ENCODE assay signal across 29 cellular contexts in the genomic region with DNA sequence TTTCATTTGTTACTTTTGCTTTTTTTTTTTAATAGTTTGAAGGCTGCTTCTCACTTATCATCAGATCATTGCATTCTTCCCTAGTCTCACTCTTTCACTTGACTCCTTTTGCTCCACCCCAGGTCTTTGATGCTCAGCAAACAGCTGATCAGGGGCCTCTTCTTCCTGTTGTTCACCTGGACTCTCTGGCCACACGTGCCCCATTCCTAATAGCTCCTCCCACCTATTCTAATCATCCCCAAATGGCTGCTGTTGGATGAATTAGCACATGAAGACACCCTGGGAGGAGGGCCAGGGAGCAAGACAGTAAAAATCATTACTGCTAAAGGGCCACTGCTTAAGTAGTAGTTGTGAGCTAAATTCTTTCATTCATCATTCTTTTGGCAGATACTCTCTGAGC.
DNase-seq lines count a peak whose midpoint lies in the region; ATAC-seq, FAIRE-seq and TF ChIP-seq lines count a peak whose summit lies in the region.
"Had no signal": no experiment of that assay in that cellular context is flagged by ENCODE, and none has a peak within 500 bp of the region (broad histone marks: within the 10 kb centered on the region; RNA-seq: fewer than 3 reads in every experiment).

No MANE protein-coding gene starts in this region.

- POLR2A ChIA-PET in H1 (lab: Charles Lee; ENCODE audit: partially characterized antibody): no interaction called here

- 6% methylated on average over 1 of the region's 1 CpG; no CpG with 5 or more reads in 1 of the 2 experiments for WGBS in H1 (ENCODE audit: extremely low coverage in 1 of 2, insufficient coverage in 1 of 2, insufficient read length in 1 of 2, insufficient replicate concordance in 2 of 2, low coverage in 1 of 2, low lambda C conversion rate in 2 of 2, missing lambda C conversion rate in 1 of 2), 2 experiments
- 0% methylated on average over 1 of the region's 1 CpG; no CpG with 5 or more reads in 1 of the 2 donors for WGBS in gastroesophageal sphincter (ENCODE audit: low coverage in 1 of 2), 2 donors

- no peak overlapping the region for H3K23ac ChIP-seq in H1 (ENCODE audit: insufficient read length)

- no peak for ATAC-seq in gastroesophageal sphincter
- ATAC-seq: CD8-positive, alpha-beta T cell; HCT116; Right ventricle myocardium inferior had no signal

- TF ChIP-seq EP300 in H1 (IDR thresholded peaks at IDR 0.05; ENCODE audit: borderline replicate concordance in 1 of 2, low read depth in 2 of 2, low read length in 2 of 2) (no peak), gastroesophageal sphincter (IDR thresholded peaks at IDR 0.05) (no peak)

- H3K9me3 ChIP-seq in H1 (ENCODE audit: insufficient read depth in 2 of 2, low read depth in 1 of 2, low read length in 1 of 2) (no peaks in the 10 kb centered on the region), parathyroid adenoma (ENCODE audit: control insufficient read depth, low read length) (no peaks in the 10 kb centered on the region), gastroesophageal sphincter (no peaks in the 10 kb centered on the region)
- H3K9me3 ChIP-seq in effector memory CD4-positive, alpha-beta T cell (ENCODE audit: control insufficient read depth, low read length): no peaks in the 10 kb centered on the region
- H3K9me3 ChIP-seq: BLaER1, SJSA1 had no signal

- TF ChIP-seq RAD21 in H1 (IDR thresholded peaks at IDR 0.05 in 1 of 2, conservative IDR thresholded peaks at IDR 0.05 in 1 of 2; ENCODE audit: low read depth in 2 of 2, low read length in 2 of 2): no peak

- no peak overlapping the region for H4K91ac ChIP-seq in H1 (replicated peaks; ENCODE audit: insufficient read length, low read length)

- H4K20me1 ChIP-seq in H1 (replicated peaks in 1 of 2; ENCODE audit: control insufficient read depth in 1 of 2, insufficient read depth in 2 of 2, low read length in 2 of 2): no peaks in the 10 kb centered on the region
- H4K20me1 ChIP-seq: BLaER1 had no signal

- no peaks in the 10 kb centered on the region for H3K23me2 ChIP-seq in H1 (ENCODE audit: low read depth, low read length)

- H3K4me1 ChIP-seq in H1 (replicated peaks in 1 of 4; ENCODE audit: control insufficient read depth in 3 of 4, insufficient read depth in 4 of 4, low read length in 3 of 4): peaks cover 0 to 2% (median 0%) of the 10 kb centered on the region in 4 experiments; a peak in 1 of 7 replicates
- H3K4me1 ChIP-seq in parathyroid adenoma: peaks cover 20% of the 10 kb centered on the region
- no peaks in the 10 kb centered on the region for H3K4me1 ChIP-seq in effector memory CD4-positive, alpha-beta T cell (ENCODE audit: control insufficient read depth, insufficient read depth, low read length, poor library complexity, severe bottlenecking)
- H3K4me1 ChIP-seq in gastroesophageal sphincter: no peaks in the 10 kb centered on the region
- H3K4me1 ChIP-seq: SJSA1 had no signal

- no peak overlapping the region for H2AFZ ChIP-seq in H1 (ENCODE audit: low read length)
- peak overlapping the region; percentile 28 for H2AFZ ChIP-seq in parathyroid adenoma

- no peak overlapping the region for H3K9ac ChIP-seq in H1 (replicated peaks in 1 of 4; ENCODE audit: extremely low read depth in 1 of 4, low read depth in 3 of 4, low read length in 3 of 4)
- no peak overlapping the region for H3K9ac ChIP-seq in parathyroid adenoma
- H3K9ac ChIP-seq: BLaER1, KMS-11 had no signal

- FAIRE-seq in H1 (lab: Jason Lieb, UNC): no peak
- FAIRE-seq: RCC 7860 had no signal

- peak; percentile 19 for DNase-seq in DMS53 (lab: John Stamatoyannopoulos, UW)
- no peak for DNase-seq in DMS53 treated with DMSO at 0.1 percent for 48 hours (lab: John Stamatoyannopoulos, UW; ENCODE audit: unreplicated experiment)
- peak; percentile 34 for DNase-seq in NCI-H510A treated with DMSO at 0.1 percent for 48 hours (lab: John Stamatoyannopoulos, UW)
- DNase-seq in H1 (ENCODE audit: low read depth in 1 of 2, low spot score in 2 of 2): no peak
- no peak for DNase-seq in effector memory CD4-positive, alpha-beta T cell
- DNase-seq in T-helper 9 cell: no peak
- DNase-seq: ACHN; Calu3; CD8-positive, alpha-beta T cell; DMS153; EL; GF-D8; IMR-90; NCI-H1105; NCI-H1694; NCI-H2081 treated with DMSO at 0.1 percent for 48 hours; NCI-H2171 treated with DMSO at 0.1 percent for 48 hours; NCI-H446 treated with DMSO at 0.1 percent for 48 hours; NCI-H748 treated with DMSO at 0.1 percent for 48 hours; NK-92 treated with Interleukin-12 subunit alpha and Interleukin-12 subunit beta, amount 100 ng/mL, for 24 hours had no signal

- H3K56ac ChIP-seq in H1 (replicated peaks; ENCODE audit: insufficient read length, low read depth, low read length): no peak overlapping the region

- H3K79me2 ChIP-seq in H1 (ENCODE audit: control insufficient read depth in 1 of 2, insufficient read depth in 2 of 2, low read length in 2 of 2) (no peaks in the 10 kb centered on the region), parathyroid adenoma (no peaks in the 10 kb centered on the region)

- no peak overlapping the region for H2AK5ac ChIP-seq in H1 (ENCODE audit: low read depth, low read length)

- H2BK120ac ChIP-seq in H1 (replicated peaks; ENCODE audit: low read depth, low read length): no peak overlapping the region

- TF ChIP-seq CTCF in H1 (IDR thresholded peaks at IDR 0.05; ENCODE audit: control extremely low read depth in 1 of 3, insufficient read depth in 1 of 3, low read depth in 1 of 3, low read length in 3 of 3) (no peak), parathyroid adenoma (IDR thresholded peaks at IDR 0.05) (no peak), gastroesophageal sphincter (IDR thresholded peaks at IDR 0.05) (no peak)

- no peak overlapping the region for H3K4ac ChIP-seq in H1 (replicated peaks; ENCODE audit: insufficient read length, low read depth, low read length)

- H3K4me3 ChIP-seq in H1 (ENCODE audit: extremely low read depth in 1 of 4, insufficient read depth in 2 of 4, low read depth in 3 of 4, low read length in 4 of 4) (no peak overlapping the region), parathyroid adenoma (ENCODE audit: low read depth, low read length) (no peak overlapping the region), gastroesophageal sphincter (no peak overlapping the region)
- no peak overlapping the region for H3K4me3 ChIP-seq in effector memory CD4-positive, alpha-beta T cell (ENCODE audit: insufficient read depth, low read depth, low read length, poor library complexity, severe bottlenecking)
- H3K4me3 ChIP-seq: BLaER1, SJSA1 had no signal

- no peak for TF ChIP-seq POLR2A in H1 (IDR thresholded peaks at IDR 0.05; ENCODE audit: control extremely low read depth in 1 of 2, low read depth in 2 of 2, low read length in 2 of 2)
- no peak for TF ChIP-seq POLR2A in gastroesophageal sphincter (IDR thresholded peaks at IDR 0.05)

- H2BK20ac ChIP-seq in H1 (ENCODE audit: low read length): no peak overlapping the region

- H3K18ac ChIP-seq in H1 (ENCODE audit: extremely low read depth, low read length): no peak overlapping the region

- H3K36me3 ChIP-seq in H1 (ENCODE audit: control insufficient read depth in 2 of 4, insufficient read depth in 4 of 4, low read length in 3 of 4) (no peaks in the 10 kb centered on the region), parathyroid adenoma (ENCODE audit: control insufficient read depth, insufficient read depth, low read length) (no peaks in the 10 kb centered on the region), gastroesophageal sphincter (no peaks in the 10 kb centered on the region)
- no peaks in the 10 kb centered on the region for H3K36me3 ChIP-seq in effector memory CD4-positive, alpha-beta T cell (ENCODE audit: control insufficient read depth, insufficient read depth, low read length)
- H3K36me3 ChIP-seq: BLaER1, SJSA1 had no signal

- CTCF ChIA-PET in H1 (lab: Charles Lee; ENCODE audit: partially characterized antibody): interaction anchor here (0.7 to 1.4 kb wide), 4 partner anchors 27 to 115 kb away, joined by 3 to 5 read pairs (median 4); no protein-coding TSS in a partner anchor

- no peak overlapping the region for H2BK5ac ChIP-seq in H1 (ENCODE audit: low read depth, low read length)

- 0 out of 7 replicates have a peak, but pooled peaks cover 0 to 2% (median 0%) of the 10 kb centered on the region in 4 experiments for H3K27me3 ChIP-seq in H1 (replicated peaks in 1 of 4; ENCODE audit: control insufficient read depth in 3 of 4, extremely low read depth in 1 of 4, insufficient read depth in 3 of 4, low read length in 3 of 4)
- H3K27me3 ChIP-seq in parathyroid adenoma (ENCODE audit: control insufficient read depth, insufficient read depth, low read length): no peaks in the 10 kb centered on the region
- no peaks in the 10 kb centered on the region for H3K27me3 ChIP-seq in effector memory CD4-positive, alpha-beta T cell (replicated peaks; ENCODE audit: control insufficient read depth, insufficient read depth, low read length, poor library complexity, severe bottlenecking)
- no peaks in the 10 kb centered on the region for H3K27me3 ChIP-seq in gastroesophageal sphincter
- H3K27me3 ChIP-seq: BLaER1, SJSA1 had no signal

- H2BK12ac ChIP-seq in H1 (ENCODE audit: low read depth, low read length): no peak overlapping the region

- no peaks in the 10 kb centered on the region for H3K79me1 ChIP-seq in H1 (ENCODE audit: low read depth, low read length)

- no peak overlapping the region for H2BK15ac ChIP-seq in H1 (ENCODE audit: low read length)

- no peak overlapping the region for H3K27ac ChIP-seq in H1 (ENCODE audit: low read depth, low read length)
- H3K27ac ChIP-seq in parathyroid adenoma: no peak overlapping the region
- H3K27ac ChIP-seq in effector memory CD4-positive, alpha-beta T cell (ENCODE audit: insufficient read depth, low read length, poor library complexity, severe bottlenecking): no peak overlapping the region
- H3K27ac ChIP-seq in gastroesophageal sphincter: no peak overlapping the region
- H3K27ac ChIP-seq: 22Rv1, BLaER1, KMS-11, SJSA1 had no signal

- H3K4me2 ChIP-seq in H1 (ENCODE audit: insufficient read depth in 1 of 2, low read depth in 2 of 2, low read length in 2 of 2): no peak overlapping the region
- no peak overlapping the region for H3K4me2 ChIP-seq in parathyroid adenoma (ENCODE audit: low read length)
- H3K4me2 ChIP-seq: BLaER1, KMS-11 had no signal

- H3K14ac ChIP-seq in H1 (ENCODE audit: insufficient read length): no peak overlapping the region

- no peak overlapping the region for H4K8ac ChIP-seq in H1 (ENCODE audit: extremely low read depth, insufficient read depth, low read length)

- H4K5ac ChIP-seq in H1 (ENCODE audit: insufficient read length, low read depth, low read length): no peak overlapping the region

TF ChIP-seq in H1, 55 proteins besides CTCF, POLR2A, EP300 and RAD21 (continues in another document):
- TF ChIP-seq CHD1 (IDR thresholded peaks at IDR 0.05; ENCODE audit: low read depth, low read length): no peak
- TF ChIP-seq CTBP2 (IDR thresholded peaks at IDR 0.05; ENCODE audit: borderline replicate concordance, insufficient read depth, insufficient read length, low read length): no peak
- TF ChIP-seq RXRA (IDR thresholded peaks at IDR 0.05; ENCODE audit: insufficient read depth, low read depth, low read length): no peak
- no peak for TF ChIP-seq RNF2 (IDR thresholded peaks at IDR 0.05; ENCODE audit: borderline replicate concordance, low read depth, low read length, missing control alignments, poor library complexity, severe bottlenecking)

Comparison
In these comparisons a context has a peak if more than half of its experiments do, and no peak if none do; other contexts are left out.
1. DNase-seq: peak in DMS53 (single experiment) and NCI-H510A treated with DMSO at 0.1 percent for 48 hours (single experiment); none in DMS53 treated with DMSO at 0.1 percent for 48 hours (single experiment), H1 (0 of 2), effector memory CD4-positive, alpha-beta T cell (0 of 3) and T-helper 9 cell (single experiment).